ENCODE assay signal across 19 cellular contexts in the genomic region with DNA sequence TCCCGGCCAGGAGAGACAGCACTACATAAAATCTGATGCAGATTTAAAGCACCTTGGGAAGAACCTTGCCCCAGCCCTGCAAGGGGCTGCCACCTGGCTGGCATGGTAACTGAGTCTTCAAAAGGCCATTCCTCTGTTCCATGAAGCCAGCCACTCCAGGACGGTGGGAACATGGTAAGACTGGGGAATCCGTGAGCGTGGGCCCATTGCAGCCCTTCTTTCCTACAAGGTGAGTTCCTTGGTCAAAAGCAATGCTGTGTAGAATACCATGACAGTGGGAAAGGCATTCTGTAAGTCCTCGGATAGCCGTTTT.
DNase-seq lines count a peak whose midpoint lies in the region; ATAC-seq, FAIRE-seq and TF ChIP-seq lines count a peak whose summit lies in the region.
"Had no signal": no experiment of that assay in that cellular context is flagged by ENCODE, and none has a peak within 500 bp of the region (broad histone marks: within the 10 kb centered on the region; RNA-seq: fewer than 3 reads in every experiment).

No MANE protein-coding gene starts in this region.

- no peak overlapping the region for H3K27ac ChIP-seq in coronary artery
- H3K27ac ChIP-seq: GM23248 had no signal

- intact Hi-C loops in posterior vena cava (cut with DNase I), result no loop called here

- peak; percentile 63 for FAIRE-seq in urothelium cell line (lab: Jason Lieb, UNC)
- FAIRE-seq: G401.6, GM12892, GM19239, H1 had no signal

- peak; percentile 47 for DNase-seq in coronary artery (ENCODE audit: low spot score)
- peak; percentile 34 for DNase-seq in posterior vena cava (ENCODE audit: low spot score)
- DNase-seq in urothelium cell line (ENCODE audit: low spot score), result no peak
- DNase-seq in dermis blood vessel endothelial cell, result no peak
- no peak for DNase-seq in SK-N-DZ (ENCODE audit: low spot score)
- DNase-seq: C1 segment of cervical spinal cord; Caco-2; CD4-positive, CD25-positive, alpha-beta regulatory T cell; CD8-positive, alpha-beta T cell; DMS153; DND-41; GM23248; H7; HCEC 1CT had no signal

- no peak overlapping the region for H3K4me3 ChIP-seq in coronary artery
- H3K4me3 ChIP-seq: GM23248 had no signal

- TF ChIP-seq CTCF in coronary artery (IDR thresholded peaks at IDR 0.05), result no peak

- ATAC-seq in HG03280 (IDR thresholded peaks at IDR 0.05; ENCODE audit: unreplicated experiment), result no peak
- ATAC-seq: CD8-positive, alpha-beta T cell had no signal

Comparison
In these comparisons a context has a peak if more than half of its experiments do, and no peak if none do; other contexts are left out.
1. DNase-seq: peak in coronary artery (single experiment) and posterior vena cava (single experiment); none in urothelium cell line (single experiment), dermis blood vessel endothelial cell (single experiment) and SK-N-DZ (single experiment).